ENCODE assay signal across 8 cellular contexts in the genomic region with DNA sequence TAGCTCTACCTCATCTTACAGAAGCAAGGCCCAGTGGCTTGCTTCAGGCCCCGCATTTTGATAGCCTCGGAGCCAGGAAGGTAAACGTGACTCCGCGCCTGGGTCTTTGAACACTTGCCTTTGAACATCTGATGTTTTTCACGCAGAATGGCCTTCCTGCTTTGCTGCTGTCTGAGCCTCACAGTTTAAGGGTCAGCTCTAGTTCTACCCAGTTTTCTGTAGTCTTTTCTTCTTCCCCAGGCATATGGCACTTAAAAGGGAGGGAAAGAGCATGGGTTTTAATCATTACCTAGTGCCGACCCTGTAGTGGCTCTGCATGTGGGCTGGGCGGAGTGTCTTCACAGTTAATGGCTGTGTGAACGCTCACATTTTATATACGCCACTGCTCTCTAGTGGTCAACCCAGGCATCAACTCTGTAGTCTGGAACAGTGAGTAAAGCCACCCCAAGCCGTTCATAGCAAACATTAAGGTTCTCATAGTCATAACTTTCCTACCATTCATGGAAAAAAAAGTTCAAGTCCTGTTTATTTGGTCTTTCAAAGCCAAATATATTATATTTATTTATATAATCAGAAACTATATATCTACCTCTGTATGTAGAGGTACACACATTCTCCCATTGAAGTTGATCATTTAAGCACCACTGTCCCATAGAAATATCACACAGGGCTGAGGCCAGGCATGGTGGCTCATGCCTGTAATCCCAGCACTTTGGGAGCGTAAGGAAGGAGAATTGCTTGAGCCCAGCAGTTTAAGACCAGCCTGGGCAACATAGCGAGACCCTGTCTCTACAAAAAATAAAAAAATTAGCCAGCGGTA.
DNase-seq lines count a peak whose midpoint lies in the region; ATAC-seq and TF ChIP-seq lines count a peak whose summit lies in the region.

No MANE protein-coding gene starts in this region.

- TF ChIP-seq CTCF in esophagus squamous epithelium (IDR thresholded peaks at IDR 0.05): peak; percentile 49 to 89 (median 86)
- TF ChIP-seq CTCF in neural cell (IDR thresholded peaks at IDR 0.05; ENCODE audit: poor library complexity, severe bottlenecking): peak; percentile 90

- no peak overlapping the region for H2AFZ ChIP-seq in neural cell (ENCODE audit: low read depth, low read length)

- H3K9me3 ChIP-seq in esophagus squamous epithelium: peaks cover 0 to 25% (median 5%) of the 10 kb centered on the region in 3 donors
- peaks cover 3% of the 10 kb centered on the region for H3K9me3 ChIP-seq in neural cell (ENCODE audit: low read length)

- 27 to 32% methylated on average over 8 of the region's 14 CpGs for WGBS in esophagus squamous epithelium, 2 donors

- H3K4me3 ChIP-seq in esophagus squamous epithelium (no peak overlapping the region), neural cell (ENCODE audit: low read length) (no peak overlapping the region)

- H3K4me1 ChIP-seq in esophagus squamous epithelium: peaks cover 0 to 5% (median 0%) of the 10 kb centered on the region in 3 donors

- in situ Hi-C loops in KBM-7 (cut with MboI; ENCODE audit: low pct_unique_long_range_greater_than_20kb, low sequenced_read_pairs): loop anchor here (25.0 kb wide), 2 partner anchors 279 to 654 kb away; a partner anchor contains a TSS

- TF ChIP-seq POLR2A in esophagus squamous epithelium (IDR thresholded peaks at IDR 0.05): no peak

- DNase-seq in EL: peak; percentile 78
- peak; percentile 81 for DNase-seq in KBM-7
- DNase-seq in OCI-M1 (lab: John Stamatoyannopoulos, UW): peak; percentile 93
- DNase-seq in activated T-cell treated with anti-CD3 and anti-CD28 coated beads, Interleukin-2, amount 50 U/mL, for 1 hour: peak; percentile 48
- no peak for DNase-seq in esophagus squamous epithelium (lab: John Stamatoyannopoulos, UW)
- peak in 35 of 49 donors; percentile 3 to 64 (median 41) for DNase-seq in substantia nigra (lab: John Stamatoyannopoulos, UW)

- no peaks in the 10 kb centered on the region for H3K79me2 ChIP-seq in neural cell (replicated peaks; ENCODE audit: insufficient read depth, low read length)

- H3K27ac ChIP-seq in esophagus squamous epithelium (no peak overlapping the region), neural cell (ENCODE audit: low read length) (peak overlapping the region; percentile 44), substantia nigra (ENCODE audit: low read depth, low read length, poor library complexity, severe bottlenecking) (no peak overlapping the region)

- intact Hi-C loops in esophagus squamous epithelium (cut with DNase I): no loop called here

- TF ChIP-seq EP300 in neural cell (conservative IDR thresholded peaks at IDR 0.05; ENCODE audit: poor library complexity, severe bottlenecking): peak; percentile 30

- peak; percentile 95 for TF ChIP-seq RAD21 in neural cell (conservative IDR thresholded peaks at IDR 0.05)

- H3K27me3 ChIP-seq in esophagus squamous epithelium (no peaks in the 10 kb centered on the region), neural cell (ENCODE audit: insufficient read depth, low read depth, low read length) (no peaks in the 10 kb centered on the region)

- H3K36me3 ChIP-seq in esophagus squamous epithelium (no peaks in the 10 kb centered on the region), neural cell (ENCODE audit: insufficient read depth, low read length) (no peaks in the 10 kb centered on the region)

- ATAC-seq in GM21737 (IDR thresholded peaks at IDR 0.05; ENCODE audit: unreplicated experiment): peak; percentile 97

- no peaks in the 10 kb centered on the region for H3K9me2 ChIP-seq in neural cell (ENCODE audit: insufficient read depth, low read length)

- H4K20me1 ChIP-seq in neural cell (ENCODE audit: insufficient read depth): no peaks in the 10 kb centered on the region

- H3K9ac ChIP-seq in neural cell (ENCODE audit: low read length): no peak overlapping the region

- H3K4me2 ChIP-seq in neural cell (ENCODE audit: low read length): no peak overlapping the region

- peaks cover 4% of the 10 kb centered on the region for H3F3A ChIP-seq in neural cell (ENCODE audit: insufficient read depth, low read length, poor library complexity, severe bottlenecking)

TF ChIP-seq in neural cell, 6 proteins besides CTCF, POLR2A, EP300 and RAD21:
- TF ChIP-seq SMC3 (conservative IDR thresholded peaks at IDR 0.05; ENCODE audit: poor library complexity) (peak; percentile 92), MXI1 (conservative IDR thresholded peaks at IDR 0.05; ENCODE audit: poor library complexity, severe bottlenecking) (no peak), TAF1 (IDR thresholded peaks at IDR 0.05; ENCODE audit: low read depth) (no peak), POLR2AphosphoS5 (IDR thresholded peaks at IDR 0.05) (peak; percentile 25)
- TF ChIP-seq, protein P1, sequence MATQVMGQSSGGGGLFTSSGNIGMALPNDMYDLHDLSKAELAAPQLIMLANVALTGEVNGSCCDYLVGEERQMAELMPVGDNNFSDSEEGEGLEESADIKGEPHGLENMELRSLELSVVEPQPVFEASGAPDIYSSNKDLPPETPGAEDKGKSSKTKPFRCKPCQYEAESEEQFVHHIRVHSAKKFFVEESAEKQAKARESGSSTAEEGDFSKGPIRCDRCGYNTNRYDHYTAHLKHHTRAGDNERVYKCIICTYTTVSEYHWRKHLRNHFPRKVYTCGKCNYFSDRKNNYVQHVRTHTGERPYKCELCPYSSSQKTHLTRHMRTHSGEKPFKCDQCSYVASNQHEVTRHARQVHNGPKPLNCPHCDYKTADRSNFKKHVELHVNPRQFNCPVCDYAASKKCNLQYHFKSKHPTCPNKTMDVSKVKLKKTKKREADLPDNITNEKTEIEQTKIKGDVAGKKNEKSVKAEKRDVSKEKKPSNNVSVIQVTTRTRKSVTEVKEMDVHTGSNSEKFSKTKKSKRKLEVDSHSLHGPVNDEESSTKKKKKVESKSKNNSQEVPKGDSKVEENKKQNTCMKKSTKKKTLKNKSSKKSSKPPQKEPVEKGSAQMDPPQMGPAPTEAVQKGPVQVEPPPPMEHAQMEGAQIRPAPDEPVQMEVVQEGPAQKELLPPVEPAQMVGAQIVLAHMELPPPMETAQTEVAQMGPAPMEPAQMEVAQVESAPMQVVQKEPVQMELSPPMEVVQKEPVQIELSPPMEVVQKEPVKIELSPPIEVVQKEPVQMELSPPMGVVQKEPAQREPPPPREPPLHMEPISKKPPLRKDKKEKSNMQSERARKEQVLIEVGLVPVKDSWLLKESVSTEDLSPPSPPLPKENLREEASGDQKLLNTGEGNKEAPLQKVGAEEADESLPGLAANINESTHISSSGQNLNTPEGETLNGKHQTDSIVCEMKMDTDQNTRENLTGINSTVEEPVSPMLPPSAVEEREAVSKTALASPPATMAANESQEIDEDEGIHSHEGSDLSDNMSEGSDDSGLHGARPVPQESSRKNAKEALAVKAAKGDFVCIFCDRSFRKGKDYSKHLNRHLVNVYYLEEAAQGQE (IDR thresholded peaks at IDR 0.05; ENCODE audit: borderline replicate concordance): no peak
